27 cellular contexts compared by ENCODE assay signal in the genomic region with DNA sequence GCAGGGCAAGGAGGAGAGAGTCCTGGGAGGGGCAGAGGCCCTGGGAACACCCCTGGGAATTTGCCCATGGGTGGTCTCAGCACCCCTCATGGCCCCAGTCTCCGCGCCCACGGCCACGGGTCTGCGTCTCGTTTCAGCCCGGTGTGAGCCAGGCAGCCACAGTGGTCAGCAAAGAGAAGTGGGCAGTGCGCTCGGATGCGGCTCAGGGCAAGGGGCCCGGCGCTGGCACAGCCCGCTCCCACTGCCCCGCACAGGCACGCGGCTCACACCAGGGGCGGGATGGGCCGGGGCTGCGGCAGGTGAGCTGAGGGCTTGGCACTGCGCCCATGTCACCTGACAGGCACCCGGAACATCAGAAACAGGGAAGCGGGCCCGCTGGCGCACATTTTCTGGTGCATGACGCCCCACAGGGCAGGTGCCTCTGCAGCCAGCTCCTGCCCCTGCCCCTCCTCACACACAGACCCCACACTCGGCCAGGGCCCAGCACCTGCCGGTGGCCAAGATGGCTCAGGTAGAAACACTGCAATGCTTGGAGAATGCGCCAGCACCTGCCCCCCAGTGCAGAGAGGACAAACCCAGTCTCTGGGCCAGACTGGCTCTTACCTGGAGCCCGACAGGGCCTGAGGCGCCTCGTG. TPM values are rescaled to one million over a fixed set of nuclear protein-coding genes. Genes with fewer than 3 reads are reported as not detected.
DNase-seq lines count a peak whose midpoint lies in the region; ATAC-seq and TF ChIP-seq lines count a peak whose summit lies in the region.
"Had no signal": no experiment of that assay in that cellular context is flagged by ENCODE, and none has a peak within 500 bp of the region (broad histone marks: within the 10 kb centered on the region; RNA-seq: fewer than 3 reads in every experiment).

No MANE protein-coding gene starts in this region.

- H3K9ac ChIP-seq in colonic mucosa (ENCODE audit: low read depth in 2 of 2, low read length in 2 of 2) = no peak overlapping the region
- H3K9ac ChIP-seq: BLaER1 treated with 17β-estradiol and CSF1 and Interleukin-3, amounts not matched to agents 10 nM and 100 nM; neural progenitor cell had no signal

- no peaks in the 10 kb centered on the region for H3K36me3 ChIP-seq in colonic mucosa
- H3K36me3 ChIP-seq: BLaER1 treated with 17β-estradiol and CSF1 and Interleukin-3, amounts not matched to agents 10 nM and 100 nM; esophagus squamous epithelium; neural progenitor cell; prostate gland had no signal

- H3K27ac ChIP-seq in colonic mucosa = no peak overlapping the region
- H3K27ac ChIP-seq: BLaER1 treated with 17β-estradiol and CSF1 and Interleukin-3, amounts not matched to agents 10 nM and 100 nM; esophagus squamous epithelium; heart right ventricle; neural progenitor cell; prostate gland had no signal

- no peaks in the 10 kb centered on the region for H3K9me3 ChIP-seq in colonic mucosa
- H3K9me3 ChIP-seq: esophagus squamous epithelium, prostate gland had no signal

- H3K9me3 Mint-ChIP-seq in stimulated activated naive CD8-positive, alpha-beta T cell treated with anti-CD3 and anti-CD28 coated beads, Interleukin-15, amount 100 ng/mL, for 72 hours = peaks cover 5 to 14% of the 10 kb centered on the region in 2 donors
- H3K9me3 Mint-ChIP-seq in HFFc6 = peaks cover 11% of the 10 kb centered on the region
- H3K9me3 Mint-ChIP-seq: activated naive CD4-positive, alpha-beta T cell treated with anti-CD3 and anti-CD28 coated beads, Interleukin-2, amount 50 U/mL, for 72 hours had no signal

- peak; percentile 37 for ATAC-seq in stimulated activated naive CD8-positive, alpha-beta T cell treated with anti-CD3 and anti-CD28 coated beads, Interleukin-15, amount 100 ng/mL, for 72 hours
- ATAC-seq in stimulated activated naive CD8-positive, alpha-beta T cell treated with anti-CD3 and anti-CD28 coated beads, Interleukin-15, Interleukin-2, amounts not matched to agents 100 U/mL and 50 U/mL, for 24 hours = no peak
- ATAC-seq in sciatic nerve (no peak), HG03439 (IDR thresholded peaks at IDR 0.05; ENCODE audit: unreplicated experiment) (no peak)
- ATAC-seq: activated naive CD4-positive, alpha-beta T cell treated with anti-CD3 and anti-CD28 coated beads, Interleukin-2, amount 50 U/mL, for 72 hours; GM12878; HepG2; WTC11 had no signal

- no peak overlapping the region for H3K4me3 ChIP-seq in colonic mucosa
- H3K4me3 ChIP-seq: BLaER1 treated with 17β-estradiol and CSF1 and Interleukin-3, amounts not matched to agents 10 nM and 100 nM; esophagus squamous epithelium; GM12878; heart right ventricle; neural progenitor cell; prostate gland had no signal

- TF ChIP-seq CTCF in colonic mucosa (IDR thresholded peaks at IDR 0.05) (no peak), HFFc6 (IDR thresholded peaks at IDR 0.05) (no peak)

- peak in 1 of 2 donors; percentile 6 for DNase-seq in stimulated activated naive CD8-positive, alpha-beta T cell treated with anti-CD3 and anti-CD28 coated beads, Interleukin-15, amount 100 ng/mL, for 72 hours
- DNase-seq in stimulated activated naive CD8-positive, alpha-beta T cell treated with anti-CD3 and anti-CD28 coated beads, Interleukin-15, Interleukin-2, amounts not matched to agents 100 U/mL and 50 U/mL, for 24 hours = no peak
- peak; percentile 29 for DNase-seq in colonic mucosa
- DNase-seq in sciatic nerve (ENCODE audit: low spot score) = peak; percentile 48
- no peak for DNase-seq in HFFc6
- DNase-seq in AML-193 (lab: John Stamatoyannopoulos, UW) = no peak
- DNase-seq: activated CD4-positive, alpha-beta T cell treated with anti-CD3 and anti-CD28 coated beads, Interleukin-2, amount 50 U/mL, for 1 hour; activated CD8-positive, alpha-beta memory T cell treated with anti-CD3 and anti-CD28 coated beads, Interleukin-2, amount 50 U/mL, for 4 hours; caudate nucleus; esophagus squamous epithelium; foreskin melanocyte; heart right ventricle; Kasumi-1; kidney glomerular epithelial cell; NCI-H1436 treated with DMSO at 0.1 percent for 48 hours; NCI-H69; SIG-M5; T1000; trophoblast cell had no signal

- peaks cover 8% of the 10 kb centered on the region for H3K36me3 Mint-ChIP-seq in HFFc6 (ENCODE audit: low read depth)
- H3K36me3 Mint-ChIP-seq: activated naive CD4-positive, alpha-beta T cell treated with anti-CD3 and anti-CD28 coated beads, Interleukin-2, amount 50 U/mL, for 72 hours had no signal

- no peaks in the 10 kb centered on the region for H3K4me1 Mint-ChIP-seq in stimulated activated naive CD8-positive, alpha-beta T cell treated with anti-CD3 and anti-CD28 coated beads, Interleukin-15, amount 100 ng/mL, for 72 hours
- H3K4me1 Mint-ChIP-seq in HFFc6 (ENCODE audit: low read depth) = no peaks in the 10 kb centered on the region
- H3K4me1 Mint-ChIP-seq: neural progenitor cell had no signal

- no peaks in the 10 kb centered on the region for H3K27me3 Mint-ChIP-seq in stimulated activated naive CD8-positive, alpha-beta T cell treated with anti-CD3 and anti-CD28 coated beads, Interleukin-15, amount 100 ng/mL, for 72 hours
- H3K27me3 Mint-ChIP-seq in HFFc6 (ENCODE audit: insufficient read depth) = peaks cover 10% of the 10 kb centered on the region

- intact Hi-C loops in colonic mucosa (cut with DNase I) (no loop called here), sciatic nerve (cut with DNase I) (no loop called here)

- H3K4me1 ChIP-seq in colonic mucosa = no peaks in the 10 kb centered on the region
- H3K4me1 ChIP-seq: heart right ventricle, neural progenitor cell, prostate gland had no signal

- no peak overlapping the region for H3K27ac Mint-ChIP-seq in stimulated activated naive CD8-positive, alpha-beta T cell treated with anti-CD3 and anti-CD28 coated beads, Interleukin-15, amount 100 ng/mL, for 72 hours
- no peak overlapping the region for H3K27ac Mint-ChIP-seq in HFFc6
- H3K27ac Mint-ChIP-seq: activated naive CD4-positive, alpha-beta T cell treated with anti-CD3 and anti-CD28 coated beads, Interleukin-2, amount 50 U/mL, for 72 hours; neural progenitor cell; WTC11 had no signal

- H3K4me3 Mint-ChIP-seq in stimulated activated naive CD8-positive, alpha-beta T cell treated with anti-CD3 and anti-CD28 coated beads, Interleukin-15, amount 100 ng/mL, for 72 hours = no peak overlapping the region
- no peak overlapping the region for H3K4me3 Mint-ChIP-seq in HFFc6
- H3K4me3 Mint-ChIP-seq: neural progenitor cell, WTC11 had no signal

- no peaks in the 10 kb centered on the region for H3K27me3 ChIP-seq in colonic mucosa
- H3K27me3 ChIP-seq: BLaER1 treated with 17β-estradiol and CSF1 and Interleukin-3, amounts not matched to agents 10 nM and 100 nM; esophagus squamous epithelium; heart right ventricle; neural progenitor cell had no signal

RNA-seq across cellular contexts. Expression of a gene that starts 41.9 kb away (rescaled TPM):
- total RNA-seq in colonic mucosa (10 to 100 TPM; 36.7 to 43.3 TPM), sciatic nerve (84.7 TPM)
- 10 to 100 TPM; 56.5 to 81.8 (median 60.3) TPM for total RNA-seq in HFFc6 (2021; fragmentation: NEBNext Ultra II Directional; extraction: Animal tissue kit (Norgen Biotek cat#: 25700))

Comparison
In these comparisons a context has a peak if more than half of its experiments do, and no peak if none do; other contexts are left out.
1. DNase-seq: peak in colonic mucosa (single experiment) and sciatic nerve (single experiment); none in stimulated activated naive CD8-positive, alpha-beta T cell treated with anti-CD3 and anti-CD28 coated beads, Interleukin-15, Interleukin-2, amounts not matched to agents 100 U/mL and 50 U/mL, for 24 hours (single experiment), HFFc6 (single experiment) and AML-193 (0 of 2).